Comparison of ENCODE assay signal across 11 cellular contexts in genomic region chr2:27776097-27776496, GRCh38. TPM values are rescaled to one million over a fixed set of nuclear protein-coding genes. Genes with fewer than 3 reads are reported as not detected.
DNase-seq lines count a peak whose midpoint lies in the region; ATAC-seq, FAIRE-seq and TF ChIP-seq lines count a peak whose summit lies in the region.
"Had no signal": no experiment of that assay in that cellular context is flagged by ENCODE, and none has a peak within 500 bp of the region (broad histone marks: within the 10 kb centered on the region; RNA-seq: fewer than 3 reads in every experiment).

No MANE protein-coding gene starts in this region.

- 27% methylated on average over 8 of the region's 8 CpGs for WGBS in liver
- 95% methylated on average over 8 of the region's 8 CpGs for WGBS in HepG2 (ENCODE audit: low lambda C conversion rate)
- WGBS in H9 (ENCODE audit: extremely low coverage, insufficient read length, low lambda C conversion rate) = 100% methylated on average over 1 of the region's 8 CpGs

- BruUV-seq in HepG2 (replicated peaks; lab: Mats Ljungman, UMichigan) = no TSS peak

- no peak overlapping the region for H2BK15ac ChIP-seq in H9 (ENCODE audit: low read depth, low read length)

- peaks cover 43% of the 10 kb centered on the region for H3K4me1 Mint-ChIP-seq in mesothelial cell of epicardium
- H3K4me1 Mint-ChIP-seq in H9 = peaks cover 10 to 14% of the 10 kb centered on the region in 2 experiments

- no peak overlapping the region for H4K8ac ChIP-seq in H9 (replicated peaks; ENCODE audit: insufficient read length, low read depth, low read length)

- no peak overlapping the region for H2BK20ac ChIP-seq in H9 (ENCODE audit: low read depth, low read length, poor library complexity, severe bottlenecking)

- no peaks in the 10 kb centered on the region for H3K27me3 Mint-ChIP-seq in mesothelial cell of epicardium (ENCODE audit: low read depth)
- no peaks in the 10 kb centered on the region for H3K27me3 Mint-ChIP-seq in H9 (ENCODE audit: low read depth)

- H3K4me1 ChIP-seq in liver (ENCODE audit: control insufficient read depth in 4 of 4, insufficient read depth in 4 of 4, low read length in 3 of 4) = peaks cover 2 to 25% (median 16%) of the 10 kb centered on the region in 4 donors
- H3K4me1 ChIP-seq in HepG2 (ENCODE audit: insufficient read depth, low read length) = peaks cover 33% of the 10 kb centered on the region
- peaks cover 20 to 80% of the 10 kb centered on the region in 2 donors for H3K4me1 ChIP-seq in left lung
- no peaks in the 10 kb centered on the region for H3K4me1 ChIP-seq in H9 (ENCODE audit: insufficient read depth, low read length)

- peaks cover 4% of the 10 kb centered on the region for H3K23me2 ChIP-seq in H9 (ENCODE audit: insufficient read length, low read depth, low read length, poor library complexity, severe bottlenecking)

- H3K4me3 ChIP-seq in liver (ENCODE audit: low read depth in 1 of 3, low read length in 3 of 3) (no peak overlapping the region), HepG2 (replicated peaks in 1 of 3; ENCODE audit: insufficient read depth in 1 of 3, low read depth in 2 of 3, low read length in 3 of 3) (no peak overlapping the region), choroid plexus epithelial cell (ENCODE audit: low read depth, low read length) (no peak overlapping the region), left lung (no peak overlapping the region)
- H3K4me3 ChIP-seq: BLaER1 had no signal

- peaks cover 68% of the 10 kb centered on the region for H3K79me2 ChIP-seq in HepG2 (ENCODE audit: insufficient read depth, low read length)
- peaks cover 18% of the 10 kb centered on the region; the same call in 1 of the 2 replicates for H3K79me2 ChIP-seq in H9 (ENCODE audit: insufficient read depth, low read length)

- no peak overlapping the region for H2BK120ac ChIP-seq in H9 (ENCODE audit: low read depth, low read length, poor library complexity, severe bottlenecking)

- H2AFZ ChIP-seq in HepG2 (ENCODE audit: low read length) = no peak overlapping the region
- H2AFZ ChIP-seq in H9 (ENCODE audit: low read length) = no peak overlapping the region

- H3K18ac ChIP-seq in H9 (ENCODE audit: insufficient read length, low read depth, low read length) = no peak overlapping the region

- no peak overlapping the region for H2AK5ac ChIP-seq in H9 (ENCODE audit: insufficient read length, low read length)

- H4K20me1 ChIP-seq in HepG2 (ENCODE audit: insufficient read depth, low read length) (peaks cover 19% of the 10 kb centered on the region), H9 (ENCODE audit: control insufficient read depth, insufficient read depth, insufficient read length) (peaks cover 2% of the 10 kb centered on the region)

- H2BK5ac ChIP-seq in H9 (ENCODE audit: insufficient read length, low read length) = no peak overlapping the region

- H3K4me3 Mint-ChIP-seq in mesothelial cell of epicardium (no peak overlapping the region), H9 (no peak overlapping the region)

- no peak overlapping the region for H3K56ac ChIP-seq in H9 (ENCODE audit: insufficient read length, low read depth, low read length)

- TF ChIP-seq CTCF in liver (IDR thresholded peaks at IDR 0.05; ENCODE audit: low read depth, low read length, missing input control) (no peak), HepG2 (CRISPR knock-in tag; IDR thresholded peaks at IDR 0.05) (no peak), choroid plexus epithelial cell (conservative IDR thresholded peaks at IDR 0.05; ENCODE audit: low read depth, low read length) (no peak), mesothelial cell of epicardium (IDR thresholded peaks at IDR 0.05; ENCODE audit: unreplicated experiment) (no peak), left lung (IDR thresholded peaks at IDR 0.05) (no peak), H9 (conservative IDR thresholded peaks at IDR 0.05) (no peak)

- POLR2A ChIA-PET in HepG2 (lab: Yijun Ruan, JAX) = no interaction called here

- no peaks in the 10 kb centered on the region for H3K9me3 ChIP-seq in liver (ENCODE audit: control insufficient read depth in 4 of 4, low read length in 3 of 4)
- H3K9me3 ChIP-seq in HepG2 (ENCODE audit: low read length) = no peaks in the 10 kb centered on the region
- H3K9me3 ChIP-seq in left lung = no peaks in the 10 kb centered on the region
- H3K9me3 ChIP-seq in H9 (ENCODE audit: control insufficient read depth, low read depth, low read length) = no peaks in the 10 kb centered on the region
- H3K9me3 ChIP-seq: BLaER1 had no signal

- in situ Hi-C loops in HepG2 (cut with HindIII; ENCODE audit: extremely low pct_ligation_motif_present, low pct_unique_long_range_greater_than_20kb) = no loop called here

- ATAC-seq in HepG2 = no peak
- ATAC-seq in left lung = no peak
- ATAC-seq in GM18873 (IDR thresholded peaks at IDR 0.05; ENCODE audit: low FRiP score, unreplicated experiment) = no peak

- peaks cover 0 to 23% (median 8%) of the 10 kb centered on the region in 4 donors for H3K36me3 ChIP-seq in liver (ENCODE audit: control insufficient read depth in 4 of 4, insufficient read depth in 3 of 4, low read depth in 1 of 4, low read length in 3 of 4)
- peaks cover 4 to 38% of the 10 kb centered on the region in 2 experiments for H3K36me3 ChIP-seq in HepG2 (replicated peaks in 1 of 2; ENCODE audit: control insufficient read depth in 1 of 2, insufficient read depth in 2 of 2, low read length in 2 of 2)
- peaks cover 0 to 46% of the 10 kb centered on the region in 2 donors for H3K36me3 ChIP-seq in left lung

- no peak overlapping the region for H3T11ph ChIP-seq in H9 (ENCODE audit: low read length)

- H3K79me1 ChIP-seq in H9 (ENCODE audit: insufficient read depth, low read depth, low read length, poor library complexity, severe bottlenecking) = peaks cover 8% of the 10 kb centered on the region

- H3K4me2 ChIP-seq in HepG2 (ENCODE audit: low read depth, low read length) (no peak overlapping the region), H9 (ENCODE audit: insufficient read depth, insufficient read length, low read length) (no peak overlapping the region)
- H3K4me2 ChIP-seq: BLaER1 had no signal

- no peak for TF ChIP-seq EP300 in HepG2 (IDR thresholded peaks at IDR 0.05; ENCODE audit: low read depth in 2 of 2, low read length in 2 of 2)
- no peak for TF ChIP-seq EP300 in HepG2 (CRISPR knock-in tag; IDR thresholded peaks at IDR 0.05; ENCODE audit: borderline replicate concordance)

- CTCF ChIA-PET in HepG2 (lab: Yijun Ruan, JAX; ENCODE audit: low intra/inter-chr PET ratio, low total read pairs) = no interaction called here

- no peak overlapping the region for H3K23ac ChIP-seq in H9 (ENCODE audit: insufficient read length, low read depth, low read length)

- FAIRE-seq in HepG2 (lab: Jason Lieb, UNC) = no peak

- H4K5ac ChIP-seq in H9 (ENCODE audit: insufficient read length, low read depth, low read length) = no peak overlapping the region

- no peak overlapping the region for H3K4ac ChIP-seq in H9 (ENCODE audit: low read depth, low read length)

- H3K27me3 ChIP-seq in liver (ENCODE audit: control insufficient read depth in 4 of 4, insufficient read depth in 4 of 4, low read length in 3 of 4) (no peaks in the 10 kb centered on the region), HepG2 (ENCODE audit: control insufficient read depth in 1 of 2, insufficient read depth in 2 of 2, low read length in 2 of 2) (no peaks in the 10 kb centered on the region; a peak in 1 of 5 replicates), left lung (no peaks in the 10 kb centered on the region), H9 (ENCODE audit: insufficient read depth, low read length) (no peaks in the 10 kb centered on the region)
- H3K27me3 ChIP-seq: BLaER1 had no signal

- peak in 1 of 2 donors; percentile 4 for TF ChIP-seq RAD21 in liver (IDR thresholded peaks at IDR 0.05)
- no peak for TF ChIP-seq RAD21 in HepG2 (CRISPR knock-in tag; IDR thresholded peaks at IDR 0.05)

- H3K9me3 Mint-ChIP-seq in mesothelial cell of epicardium (no peaks in the 10 kb centered on the region), H9 (no peaks in the 10 kb centered on the region)

- no peak overlapping the region for H2BK12ac ChIP-seq in H9 (ENCODE audit: insufficient read length, low read depth, low read length)

- peaks cover 15% of the 10 kb centered on the region for H3K36me3 Mint-ChIP-seq in mesothelial cell of epicardium
- peaks cover 7 to 27% (median 20%) of the 10 kb centered on the region in 3 experiments for H3K36me3 Mint-ChIP-seq in H9 (ENCODE audit: insufficient read depth in 1 of 3, low read depth in 3 of 3)

- DNase-seq in HepG2 (ENCODE audit: low spot score) (no peak), choroid plexus epithelial cell (ENCODE audit: low read depth) (peak; percentile 37), mesothelial cell of epicardium (ENCODE audit: low spot score in 2 of 2, unreplicated experiment in 2 of 2) (peak in 1 of 2 experiments; percentile 55), left lung (no peak), H9 (no peak)
- DNase-seq in activated CD4-positive, alpha-beta T cell treated with anti-CD3 and anti-CD28 coated beads for 1 hour = no peak
- DNase-seq: NCI-H187; stimulated activated CD8-positive, alpha-beta memory T cell treated with anti-CD3 and anti-CD28 coated beads, Interleukin-4, amount 100 ng/mL, for 48 hours had no signal

- H3K27ac ChIP-seq in liver (ENCODE audit: low read depth in 1 of 2, low read length in 2 of 2) (no peak overlapping the region), HepG2 (ENCODE audit: extremely low read length, insufficient read depth, low read length) (no peak overlapping the region), left lung (no peak overlapping the region), H9 (ENCODE audit: insufficient read length, low read depth, low read length) (no peak overlapping the region)
- H3K27ac ChIP-seq: BLaER1 had no signal

- H3K9ac ChIP-seq in liver (ENCODE audit: low read depth in 1 of 2, low read length in 2 of 2) (no peak overlapping the region), HepG2 (ENCODE audit: insufficient read depth, low read depth, low read length) (no peak overlapping the region), H9 (ENCODE audit: extremely low read depth, insufficient read length, low read length) (no peak overlapping the region)
- H3K9ac ChIP-seq: BLaER1 had no signal

- intact Hi-C loops in HepG2 (cut with micrococcal nuclease; ENCODE audit: unreplicated experiment) = no loop called here
- intact Hi-C loops in left lung (cut with DNase I) = no loop called here

- no peak overlapping the region for H4K91ac ChIP-seq in H9 (ENCODE audit: insufficient read length, low read depth, low read length)

- H3K27ac Mint-ChIP-seq in mesothelial cell of epicardium (peak overlapping the region; percentile 95), H9 (no peak overlapping the region)

- H3K14ac ChIP-seq in H9 (ENCODE audit: insufficient read depth, low read length) = no peak overlapping the region

- TF ChIP-seq POLR2A in HepG2 (IDR thresholded peaks at IDR 0.05; ENCODE audit: insufficient read depth in 1 of 2, low read depth in 2 of 2, low read length in 2 of 2) = no peak

RNA-seq across cellular contexts. Expression of gene MRPL33, which starts 4.6 kb away (rescaled TPM):
- total RNA-seq in liver = 10 to 100 TPM; 31.2 to 35.7 TPM
- polyA plus RNA-seq in liver = 100 to 1,000 TPM in 1 of 2 donors, 10 to 100 TPM in 1; 46.2 to 130 TPM
- total RNA-seq in HepG2 (2016; rRNA removed; fragmentation: Illumina TruSeq; extraction: Trizol) = 218 and 227 TPM in 2 replicates
- 206 and 269 TPM in 2 replicates for total RNA-seq in HepG2 (2016; cell fraction: cytosol; rRNA removed; fragmentation: Illumina TruSeq; extraction: Trizol; ENCODE audit: low read depth)
- 231 and 234 TPM in 2 replicates for total RNA-seq in HepG2 (2016; cell fraction: insoluble cytoplasmic fraction; rRNA removed; fragmentation: Illumina TruSeq; extraction: Trizol)
- total RNA-seq in HepG2 (2016; cell fraction: membrane; rRNA removed; fragmentation: Illumina TruSeq; extraction: Trizol) = 210 and 239 TPM in 2 replicates
- 93.8 and 105 TPM in 2 replicates for total RNA-seq in HepG2 (2016; cell fraction: nucleus; rRNA removed; fragmentation: Illumina TruSeq; extraction: Trizol)
- polyA plus RNA-seq in HepG2 (2011; rRNA removed) = 54.9 and 69.7 TPM in 2 replicates
- 29.2 and 44.3 TPM in 2 replicates for polyA plus RNA-seq in HepG2 (2011; cell fraction: cytosol; rRNA removed)
- 19.7 and 29.3 TPM in 2 replicates for polyA plus RNA-seq in HepG2 (2011; cell fraction: nucleus; rRNA removed)
- 135 and 250 TPM in 2 replicates for polyA plus RNA-seq in HepG2 (2012)
- polyA plus RNA-seq in HepG2 (2016; cell fraction: cytosol; fragmentation: Illumina TruSeq; extraction: Trizol; ENCODE audit: low read depth) = 238 and 374 TPM in 2 replicates
- polyA plus RNA-seq in HepG2 (2016; cell fraction: insoluble cytoplasmic fraction; fragmentation: Illumina TruSeq; extraction: Trizol; ENCODE audit: low read depth) = 240 and 279 TPM in 2 replicates
- 207 and 271 TPM in 2 replicates for polyA plus RNA-seq in HepG2 (2016; cell fraction: membrane; fragmentation: Illumina TruSeq; extraction: Trizol; ENCODE audit: low read depth)
- 189 and 213 TPM in 2 replicates for polyA plus RNA-seq in HepG2 (2016; cell fraction: nucleus; fragmentation: Illumina TruSeq; extraction: Trizol; ENCODE audit: insufficient read depth, low read depth)
- polyA minus RNA-seq in HepG2 (2011; rRNA and poly(A)+ RNA removed; ENCODE audit: low replicate concordance) = 1.6 and 6.6 TPM in 2 replicates
- polyA minus RNA-seq in HepG2 (2011; cell fraction: cytosol; rRNA and poly(A)+ RNA removed) = 17.9 and 19.8 TPM in 2 replicates
- 35.8 and 39.4 TPM in 2 replicates for polyA minus RNA-seq in HepG2 (2011; cell fraction: nucleus; rRNA and poly(A)+ RNA removed)
- total RNA-seq in mesothelial cell of epicardium = 48.3 to 54.5 TPM (median 54.4 TPM) in 3 replicates
- 100 to 1,000 TPM in 1 of 2 donors, 10 to 100 TPM in 1; 75.2 to 110 TPM for total RNA-seq in left lung
- total RNA-seq in H9 (2021) = 61.2 and 66.8 TPM in 2 replicates
